8 cellular contexts compared by ENCODE assay signal in the genomic region with DNA sequence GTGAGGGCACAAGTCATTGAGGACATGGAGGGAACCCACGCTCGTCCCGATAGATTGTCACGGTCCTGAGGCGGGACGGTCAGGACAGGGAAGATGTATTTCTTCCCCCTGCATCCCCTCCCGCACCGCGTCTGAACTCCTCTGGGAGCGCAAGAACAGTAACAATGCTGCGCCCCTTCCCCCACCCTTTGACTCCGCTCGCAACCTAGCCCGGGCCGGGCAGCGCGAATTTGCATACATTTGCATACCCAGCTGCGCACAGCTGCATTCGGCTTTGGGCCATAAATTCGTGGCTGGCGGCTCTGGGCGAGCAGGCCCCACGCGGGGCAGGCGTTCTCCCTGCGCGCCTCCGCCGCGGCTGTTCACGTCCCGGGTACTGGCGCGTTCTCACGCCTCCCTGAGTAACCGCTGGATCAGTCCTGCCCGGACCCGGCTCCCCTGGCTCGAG. TPM values are rescaled to one million over a fixed set of nuclear protein-coding genes. Genes with fewer than 3 reads are reported as not detected.
A peak's percentile ranks its signal among the peaks of the same experiment; 100 is the strongest.
DNase-seq lines count a peak whose midpoint lies in the region; ATAC-seq, FAIRE-seq and TF ChIP-seq lines count a peak whose summit lies in the region.

No MANE protein-coding gene starts in this region.

- H3K4me1 ChIP-seq in kidney (ENCODE audit: control insufficient read depth in 1 of 2, insufficient read depth in 1 of 2, low read depth in 1 of 2, low read length in 2 of 2) (peaks cover 0 to 16% of the 10 kb centered on the region in 2 donors), transverse colon (peaks cover 9 to 39% (median 27%) of the 10 kb centered on the region in 4 donors)

- intact Hi-C loops in kidney (cut with DNase I): no loop called here
- intact Hi-C loops in transverse colon (cut with DNase I; ENCODE audit: low total_unique reads): no loop called here

- no peak overlapping the region for H3K9ac ChIP-seq in kidney (ENCODE audit: low read length in 2 of 2)

- FAIRE-seq in kidney (lab: Jason Lieb, UNC): no peak

- DNase-seq in AG09309 (ENCODE audit: low read depth) (no peak), H7 (peak; percentile 91), astrocyte of the hippocampus (ENCODE audit: low read depth, low spot score) (peak; percentile 33), kidney (peak; percentile 85), transverse colon (peak; percentile 55), GM10248 (ENCODE audit: extremely low spot score) (no peak), NOMO-1 treated with dmso at 0.1 percent for 144 hours (lab: John Stamatoyannopoulos, UW; ENCODE audit: unreplicated experiment) (no peak)

- H3K9me3 ChIP-seq in kidney (ENCODE audit: control insufficient read depth in 1 of 2, low read length in 2 of 2) (no peaks in the 10 kb centered on the region), transverse colon (no peaks in the 10 kb centered on the region)

- ATAC-seq in GM21381 (IDR thresholded peaks at IDR 0.05; ENCODE audit: unreplicated experiment): no peak

- H3K27ac ChIP-seq in kidney (ENCODE audit: low read depth in 2 of 2, low read length in 2 of 2): no peak overlapping the region
- H3K27ac ChIP-seq in transverse colon: no peak overlapping the region

- 12% methylated on average over 20 of the region's 39 CpGs; no CpG with 5 or more reads in 1 of the 2 donors for WGBS in transverse colon (ENCODE audit: low coverage in 1 of 2), 2 donors

- TF ChIP-seq EP300 in transverse colon (IDR thresholded peaks at IDR 0.05; ENCODE audit: low read depth): no peak

- no peak for TF ChIP-seq POLR2A in transverse colon (IDR thresholded peaks at IDR 0.05)

- H3K4me3 ChIP-seq in AG09309 (ENCODE audit: control insufficient read depth, low read depth, low read length) (peak overlapping the region; percentile 52), H7 (ENCODE audit: insufficient read depth, low read depth, low read length) (peak overlapping the region; percentile 45), kidney (ENCODE audit: low read length in 2 of 2) (peak overlapping the region in 1 of 2 donors; percentile 4), transverse colon (peak overlapping the region in 3 of 4 donors; percentile 3 to 37 (median 3))

- POLR2A ChIA-PET in GM10248 (lab: Yijun Ruan, JAX): no interaction called here

- CTCF ChIA-PET in GM10248 (lab: Yijun Ruan, JAX): interaction anchor here (0.7 to 6.4 kb wide), 17 partner anchors 10 to 280 kb away, joined by 3 to 60 read pairs (median 5); partner anchors contain the start of genes HOXC5 and ZNF385A

- in situ Hi-C loops in transverse colon (cut with MboI; ENCODE audit: low pct_ligation_motif_present in 1 of 4, low pct_unique_long_range_greater_than_20kb in 1 of 4, low sequenced_read_pairs in 3 of 4): loop anchor here in 1 of 4 donors (25.0 kb wide), 1 partner anchor 430 kb away; no protein-coding TSS in a partner anchor

- H3K36me3 ChIP-seq in H7 (replicated peaks; ENCODE audit: control insufficient read depth, insufficient read depth, low read length) (no peaks in the 10 kb centered on the region), kidney (ENCODE audit: control insufficient read depth in 1 of 2, insufficient read depth in 2 of 2, low read length in 2 of 2) (no peaks in the 10 kb centered on the region), transverse colon (no peaks in the 10 kb centered on the region)

- TF ChIP-seq CTCF in AG09309 (IDR thresholded peaks at IDR 0.05; ENCODE audit: control insufficient read depth, insufficient read depth, low read depth, low read length, missing control alignments): no peak
- TF ChIP-seq CTCF in kidney (IDR thresholded peaks at IDR 0.05; ENCODE audit: borderline replicate concordance, extremely low read depth, insufficient read depth): no peak
- TF ChIP-seq CTCF in transverse colon (IDR thresholded peaks at IDR 0.05): no peak
- no peak for TF ChIP-seq CTCF in GM10248 (IDR thresholded peaks at IDR 0.05; ENCODE audit: control extremely low read depth, extremely low read depth, low read depth, missing control alignments)

- peaks cover 39% of the 10 kb centered on the region for H3K27me3 ChIP-seq in H7 (ENCODE audit: control insufficient read depth, insufficient read depth, low read length)
- H3K27me3 ChIP-seq in transverse colon: peaks cover 73% of the 10 kb centered on the region

RNA-seq across cellular contexts. Expression of gene SMUG1, which starts 29.0 kb away (rescaled TPM):
- 33.8 and 40.2 TPM in 2 replicates for total RNA-seq in H7 (2014; rRNA removed; shearing (Covaris generic))
- total RNA-seq in kidney (27.6 TPM), transverse colon (10 to 100 TPM; 46.0 to 91.3 (median 50.1) TPM)
- 68.3 TPM for polyA plus RNA-seq in kidney (ENCODE audit: insufficient read depth, low read depth, low replicate concordance)

Comparison
In these comparisons a context has a peak if more than half of its experiments do, and no peak if none do; other contexts are left out.
1. DNase-seq: peak in H7 (single experiment), astrocyte of the hippocampus (single experiment), kidney (single experiment) and transverse colon (single experiment); none in AG09309 (single experiment), GM10248 (single experiment) and NOMO-1 treated with dmso at 0.1 percent for 144 hours (single experiment).